ENCODE assay signal across 8 cellular contexts in the genomic region with DNA sequence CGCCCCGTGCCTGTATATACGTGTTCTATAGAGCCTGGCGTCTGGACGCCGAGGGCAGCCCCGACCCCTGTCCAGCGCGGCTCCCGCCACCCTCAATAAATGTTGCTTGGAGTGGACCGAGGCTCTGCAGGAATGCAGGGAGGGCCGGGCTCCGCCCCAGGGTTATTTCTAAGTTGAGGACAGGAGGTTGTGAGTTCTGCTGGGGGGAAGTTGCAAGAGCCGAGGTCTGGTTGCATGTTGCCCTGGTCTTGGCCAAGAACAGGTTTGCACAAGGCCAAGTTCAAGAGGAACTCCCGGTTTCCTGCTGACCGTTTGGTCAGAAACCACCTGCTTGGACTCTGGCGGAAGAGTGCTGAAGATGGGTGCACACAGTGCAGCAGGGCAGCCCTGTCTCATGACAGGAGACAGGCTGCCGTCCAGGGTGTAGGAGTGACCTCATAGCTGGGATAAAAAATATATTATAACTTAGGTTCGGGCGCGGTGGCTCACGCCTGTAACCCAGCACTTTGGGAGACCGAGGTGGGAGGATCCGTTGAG. TPM values are rescaled to one million over a fixed set of nuclear protein-coding genes. Genes with fewer than 3 reads are reported as not detected.
DNase-seq lines count a peak whose midpoint lies in the region; ATAC-seq and TF ChIP-seq lines count a peak whose summit lies in the region.
"Not testable (repeated sequence)": the region's sequence is repeated elsewhere in the genome, so short reads cannot be mapped to it uniquely, and the experiment has no call there.
"Had no signal": no experiment of that assay in that cellular context is flagged by ENCODE, and none has a peak within 500 bp of the region (broad histone marks: within the 10 kb centered on the region; RNA-seq: fewer than 3 reads in every experiment).

No MANE protein-coding gene starts in this region.

- peak; percentile 8 for ATAC-seq in GM18511 (IDR thresholded peaks at IDR 0.05; ENCODE audit: unreplicated experiment)
- peak; percentile 4 for ATAC-seq in GM21825 (IDR thresholded peaks at IDR 0.05; ENCODE audit: unreplicated experiment)
- ATAC-seq in HG03108 (IDR thresholded peaks at IDR 0.05; ENCODE audit: unreplicated experiment), result peak; percentile 1
- peak; percentile 10; the same call in 1 of the 2 replicates for ATAC-seq in Panc1
- peak; percentile 2 to 15 (median 5) for ATAC-seq in heart right ventricle
- ATAC-seq in lower lobe of right lung, result peak; percentile 57 to 68
- peak; percentile 31 for ATAC-seq in sciatic nerve

- DNase-seq in Panc1 (ENCODE audit: low read depth, low spot score); heart right ventricle; lower lobe of right lung; sciatic nerve (ENCODE audit: low spot score): not testable (repeated sequence)

- 10 to 13% methylated on average over 3 of the region's 24 CpGs for WGBS in heart right ventricle, 2 donors

- in situ Hi-C loops in Panc1 (cut with HindIII; ENCODE audit: low pct_unique_long_range_greater_than_20kb, low sequenced_read_pairs), result not testable (repeated sequence)

- CTCF ChIA-PET in Panc1 (lab: Charles Lee), result not testable (repeated sequence)

- H3K9me3 ChIP-seq in Panc1 (ENCODE audit: control insufficient read depth, insufficient read depth, low read depth, low read length); heart right ventricle; lower lobe of right lung: not testable (repeated sequence)

- not testable (repeated sequence) for H3K27me3 ChIP-seq in Panc1 (ENCODE audit: control insufficient read depth, insufficient read depth, low read length); heart right ventricle; lower lobe of right lung (ENCODE audit: low read depth)

- H3K4me3 ChIP-seq in Panc1 (ENCODE audit: low read depth in 2 of 2, low read length in 2 of 2); heart right ventricle; lower lobe of right lung: not testable (repeated sequence)

- H3K27ac ChIP-seq in Panc1 (ENCODE audit: low read length); heart right ventricle; lower lobe of right lung: not testable (repeated sequence)

- not testable (repeated sequence) for H3K4me1 ChIP-seq in Panc1 (ENCODE audit: control insufficient read depth, insufficient read depth, low read length); heart right ventricle; lower lobe of right lung

- H3K36me3 ChIP-seq in Panc1 (ENCODE audit: control insufficient read depth, insufficient read depth, low read length); heart right ventricle; lower lobe of right lung: not testable (repeated sequence)

- intact Hi-C loops in Panc1 (cut with micrococcal nuclease; ENCODE audit: unreplicated experiment); heart right ventricle (cut with DNase I); lower lobe of right lung (cut with DNase I); sciatic nerve (cut with DNase I): not testable (repeated sequence)

- POLR2A ChIA-PET in Panc1 (lab: Charles Lee), result not testable (repeated sequence)

- BruUV-seq in Panc1 (replicated peaks; lab: Mats Ljungman, UMichigan), result not testable (repeated sequence)

- not testable (repeated sequence) for TF ChIP-seq CTCF in Panc1 (IDR thresholded peaks at IDR 0.05); heart right ventricle (IDR thresholded peaks at IDR 0.05); lower lobe of right lung (IDR thresholded peaks at IDR 0.05)

RNA-seq across cellular contexts. Expression of a gene that starts 15.5 kb away (rescaled TPM):
- total RNA-seq in Panc1 (2021; ENCODE audit: unreplicated experiment) (not detected), heart right ventricle (10 to 100 TPM in 1 of 10 donors, 1 to 10 TPM in 9; 1.0 to 19.4 (median 1.8) TPM), lower lobe of right lung (50.8 TPM), sciatic nerve (15.3 TPM)
- polyA plus RNA-seq in Panc1 (2012; ENCODE audit: insufficient read length), result 0.59 TPM
- 1 to 10 TPM; 1.4 to 2.3 TPM for polyA plus RNA-seq in heart right ventricle
- total RNA-seq: G401 had no signal

Comparison
In these comparisons a context has a peak if more than half of its experiments do, and no peak if none do; other contexts are left out.
1. ATAC-seq: peak in every context shown above with its lines; median percentile 62 in lower lobe of right lung; 31 in sciatic nerve; 10 in Panc1; 8 in GM18511; 5 in heart right ventricle; 4 in GM21825; 1 in HG03108.